In the genomic region with DNA sequence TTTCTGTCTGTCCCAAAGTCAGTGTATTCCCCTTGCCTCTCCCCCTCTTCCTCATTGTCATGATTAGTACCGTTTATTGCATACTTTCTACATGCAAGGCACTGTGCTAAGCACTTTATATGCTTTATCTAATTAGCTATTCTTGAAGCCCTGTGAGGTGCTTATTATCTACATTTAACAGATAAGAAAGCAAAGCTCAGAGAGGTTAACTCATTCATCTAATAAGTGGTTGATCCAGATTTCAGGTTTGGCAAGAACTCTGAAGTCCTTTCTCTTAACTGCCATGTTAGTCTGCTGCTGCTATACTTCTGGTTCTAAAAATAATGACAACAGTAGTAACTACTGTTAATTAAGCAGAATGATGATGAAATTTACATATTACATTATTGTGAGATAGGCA, we compare ENCODE assay signal across 1 cellular context.
TF ChIP-seq lines count a peak whose summit lies in the region.

No MANE protein-coding gene starts in this region.

TF ChIP-seq in WTC11, 78 proteins besides CTCF, POLR2A, EP300 and RAD21 (continued from another document):
- TF ChIP-seq, protein P1, sequence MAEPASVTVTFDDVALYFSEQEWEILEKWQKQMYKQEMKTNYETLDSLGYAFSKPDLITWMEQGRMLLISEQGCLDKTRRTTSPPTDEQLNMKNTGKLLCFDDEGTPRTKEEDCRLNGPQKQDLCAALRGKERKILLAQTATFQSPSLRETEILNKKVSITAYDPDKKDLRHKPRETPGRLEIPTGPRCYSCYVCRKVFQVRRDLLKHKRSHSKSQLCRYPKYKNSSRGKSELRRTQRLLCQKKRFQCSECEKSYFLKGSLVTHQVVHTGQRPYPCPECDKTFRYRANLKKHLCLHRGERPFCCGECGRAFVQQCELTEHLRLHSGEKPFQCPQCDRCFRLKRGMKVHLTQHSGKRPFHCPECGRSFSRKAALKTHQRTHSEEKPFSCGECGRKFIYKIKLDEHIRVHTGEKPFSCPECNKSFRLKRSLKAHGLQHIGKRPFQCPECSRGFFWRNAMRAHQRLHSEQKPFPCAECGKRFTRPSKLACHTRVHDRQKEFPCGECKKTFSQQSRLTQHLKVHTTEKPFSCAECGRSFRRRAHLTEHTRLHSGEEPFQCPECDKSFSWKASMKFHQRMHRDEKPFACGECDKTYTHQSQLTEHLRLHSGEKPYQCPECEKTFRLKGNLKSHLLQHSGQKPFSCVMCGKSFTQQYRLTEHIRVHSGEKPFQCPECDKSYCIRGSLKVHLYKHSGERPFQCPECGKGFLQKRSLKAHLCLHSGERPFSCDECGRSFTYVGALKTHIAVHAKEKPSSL (CRISPR knock-in tag; conservative IDR thresholded peaks at IDR 0.05), result no peak
- no peak for TF ChIP-seq USF1 (CRISPR knock-in tag; IDR thresholded peaks at IDR 0.05)
- TF ChIP-seq ZSCAN18 (CRISPR knock-in tag; IDR thresholded peaks at IDR 0.05), result no peak
- TF ChIP-seq ELF4 (CRISPR knock-in tag; IDR thresholded peaks at IDR 0.05; ENCODE audit: low read depth), result no peak
- TF ChIP-seq ERG (CRISPR knock-in tag; IDR thresholded peaks at IDR 0.05), result no peak
